In genomic region chr15:63407612-63408011, GRCh38 we compare ENCODE assay signal across 1 cellular context.
TF ChIP-seq lines count a peak whose summit lies in the region.

No MANE protein-coding gene starts in this region.

TF ChIP-seq in HEK293, 187 proteins besides CTCF, POLR2A, EP300 and RAD21 (continued from another document and continues in another):
- TF ChIP-seq PRDM2 (tag by site-specific recombination; IDR thresholded peaks at IDR 0.05; ENCODE audit: borderline replicate concordance) (no peak), ZNF148 (tag by site-specific recombination; IDR thresholded peaks at IDR 0.05; ENCODE audit: borderline replicate concordance) (no peak), ZNF621 (tag by site-specific recombination; IDR thresholded peaks at IDR 0.05) (no peak), ZNF664 (tag by site-specific recombination; IDR thresholded peaks at IDR 0.05) (no peak), ZBTB49 (tag by site-specific recombination; IDR thresholded peaks at IDR 0.05; ENCODE audit: low read depth) (no peak), BCL11A (tag by site-specific recombination; IDR thresholded peaks at IDR 0.05; ENCODE audit: low read depth) (peak; percentile 61; the same call in 1 of the 2 replicates), ZNF830 (tag by site-specific recombination; IDR thresholded peaks at IDR 0.05; ENCODE audit: low read depth) (no peak), ZNF629 (tag by site-specific recombination; IDR thresholded peaks at IDR 0.05) (peak; percentile 78), TRIM28 (IDR thresholded peaks at IDR 0.05; ENCODE audit: borderline replicate concordance, low read length) (no peak), ZNF571 (tag by site-specific recombination; IDR thresholded peaks at IDR 0.05) (no peak), AEBP2 (tag by site-specific recombination; IDR thresholded peaks at IDR 0.05; ENCODE audit: borderline replicate concordance) (no peak), ZNF37A (tag by site-specific recombination; IDR thresholded peaks at IDR 0.05) (no peak), REST (tag by site-specific recombination; IDR thresholded peaks at IDR 0.05) (no peak), ZEB2 (tag by site-specific recombination; IDR thresholded peaks at IDR 0.05) (peak; percentile 74), ZNF624 (tag by site-specific recombination; IDR thresholded peaks at IDR 0.05) (no peak), ZNF510 (tag by site-specific recombination; IDR thresholded peaks at IDR 0.05; ENCODE audit: insufficient replicate concordance) (no peak), ZBTB17 (tag by site-specific recombination; IDR thresholded peaks at IDR 0.05) (peak; percentile 94), ZBTB11 (tag by site-specific recombination; conservative IDR thresholded peaks at IDR 0.05; ENCODE audit: low read depth) (no peak), ZNF529 (tag by site-specific recombination; IDR thresholded peaks at IDR 0.05; ENCODE audit: insufficient replicate concordance) (no peak), PATZ1 (tag by site-specific recombination; IDR thresholded peaks at IDR 0.05) (peak; percentile 39; the same call in 1 of the 2 replicates), ZNF704 (tag by site-specific recombination; IDR thresholded peaks at IDR 0.05) (no peak), ZNF266 (tag by site-specific recombination; IDR thresholded peaks at IDR 0.05; ENCODE audit: low read depth) (no peak), HIC1 (tag by site-specific recombination; IDR thresholded peaks at IDR 0.05) (no peak; the same call in none of the 2 replicates)
